ENCODE assay signal across 8 cellular contexts in genomic region chr19:48513289-48514122, GRCh38. TPM values are rescaled to one million over a fixed set of nuclear protein-coding genes. Genes with fewer than 3 reads are reported as not detected.
DNase-seq lines count a peak whose midpoint lies in the region; ATAC-seq and TF ChIP-seq lines count a peak whose summit lies in the region.

No MANE protein-coding gene starts in this region.

- ATAC-seq in WTC11: peak; percentile 83
- ATAC-seq in central memory CD8-positive, alpha-beta T cell (replicated peaks; ENCODE audit: extremely low read depth, poor library complexity, severe bottlenecking): peak; percentile 55

- H3K9me3 Mint-ChIP-seq in WTC11: no peaks in the 10 kb centered on the region
- H3K9me3 Mint-ChIP-seq in central memory CD8-positive, alpha-beta T cell: no peaks in the 10 kb centered on the region
- H3K9me3 Mint-ChIP-seq in chondrocyte (ENCODE audit: low read depth): no peaks in the 10 kb centered on the region

- in situ Hi-C loops in GM23248 (cut with MboI): no loop called here

- H3K27me3 Mint-ChIP-seq in WTC11 (ENCODE audit: low read depth) (no peaks in the 10 kb centered on the region; the same call in 1 of the 2 replicates), chondrocyte (ENCODE audit: low read depth) (peaks cover 8% of the 10 kb centered on the region)
- no peaks in the 10 kb centered on the region for H3K27me3 Mint-ChIP-seq in central memory CD8-positive, alpha-beta T cell

- H2AFZ ChIP-seq in GM23248: peak overlapping the region; percentile 94

- H3K4me2 ChIP-seq in GM23248 (ENCODE audit: unreplicated experiment): peak overlapping the region; percentile 92

- H3K9me3 ChIP-seq in GM23248 (ENCODE audit: low read depth): no peaks in the 10 kb centered on the region

- no peaks in the 10 kb centered on the region for H3F3A ChIP-seq in GM23248 (ENCODE audit: insufficient read depth)

- peak overlapping the region; percentile 75 for H3K4me3 ChIP-seq in GM23248

- no peaks in the 10 kb centered on the region for H4K20me1 ChIP-seq in GM23248 (ENCODE audit: insufficient read depth)

- peak overlapping the region; percentile 51; the same call in 1 of the 2 replicates for H3K27ac Mint-ChIP-seq in WTC11
- no peak overlapping the region for H3K27ac Mint-ChIP-seq in central memory CD8-positive, alpha-beta T cell (ENCODE audit: low read depth)
- no peak overlapping the region for H3K27ac Mint-ChIP-seq in chondrocyte (ENCODE audit: unreplicated experiment)

- TF ChIP-seq CTCF in WTC11 (IDR thresholded peaks at IDR 0.05) (no peak), chondrocyte (IDR thresholded peaks at IDR 0.05) (no peak)

- H3K4me1 Mint-ChIP-seq in WTC11 (peaks cover 18% of the 10 kb centered on the region), chondrocyte (ENCODE audit: low read depth) (peaks cover 12% of the 10 kb centered on the region)
- peaks cover 16% of the 10 kb centered on the region for H3K4me1 Mint-ChIP-seq in central memory CD8-positive, alpha-beta T cell

- 5% methylated on average over 39 to 41 of the region's 54 CpGs for WGBS in GM23248 (ENCODE audit: low coverage in 1 of 2, low lambda C conversion rate in 2 of 2, missing lambda C conversion rate in 2 of 2), 2 experiments

- H3K36me3 ChIP-seq in GM23248 (ENCODE audit: low read depth): no peaks in the 10 kb centered on the region

- H3K9ac ChIP-seq in GM23248: peak overlapping the region; percentile 52; the same call in 1 of the 2 replicates

- H3K79me2 ChIP-seq in GM23248 (ENCODE audit: insufficient read depth): no peaks in the 10 kb centered on the region

- DNase-seq in C1 segment of cervical spinal cord (lab: John Stamatoyannopoulos, UW): peak in 13 of 14 donors; percentile 30 to 92 (median 64)
- DNase-seq in GM23248: peak; percentile 80
- DNase-seq in NCI-H2196 treated with DMSO at 0.1 percent for 48 hours (lab: John Stamatoyannopoulos, UW; ENCODE audit: unreplicated experiment): peak; percentile 80
- DNase-seq in WTC11 (ENCODE audit: low spot score): peak; percentile 83
- peak; percentile 38 to 42 for DNase-seq in central memory CD8-positive, alpha-beta T cell (ENCODE audit: low spot score in 2 of 2)
- peak; percentile 55 for DNase-seq in kidney glomerular epithelial cell (lab: John Stamatoyannopoulos, UW)
- DNase-seq in stimulated activated CD4-positive, alpha-beta T cell treated with anti-CD3 and anti-CD28 coated beads, Interleukin-15, amount 100 ng/mL, for 48 hours (ENCODE audit: low read depth in 2 of 2): peak; percentile 49 to 66
- no peak for DNase-seq in chondrocyte (ENCODE audit: low spot score)

- H3K4me3 Mint-ChIP-seq in WTC11: no peak overlapping the region
- no peak overlapping the region for H3K4me3 Mint-ChIP-seq in central memory CD8-positive, alpha-beta T cell
- no peak overlapping the region for H3K4me3 Mint-ChIP-seq in chondrocyte (ENCODE audit: unreplicated experiment)

- H3K27me3 ChIP-seq in GM23248 (replicated peaks; ENCODE audit: insufficient read depth): peaks cover 12% of the 10 kb centered on the region; the same call in 1 of the 2 replicates

- no peak overlapping the region for H3K27ac ChIP-seq in GM23248

- POLR2A ChIA-PET in WTC11 (lab: Charles Lee): interaction anchor here (0.6 to 1.5 kb wide), 5 partner anchors 39 to 117 kb away, joined by 3 to 7 read pairs (median 4); no protein-coding TSS in a partner anchor

- H3K36me3 Mint-ChIP-seq in WTC11 (no peaks in the 10 kb centered on the region), chondrocyte (ENCODE audit: low read depth) (no peaks in the 10 kb centered on the region)
- peaks cover 6% of the 10 kb centered on the region for H3K36me3 Mint-ChIP-seq in central memory CD8-positive, alpha-beta T cell (ENCODE audit: insufficient read depth)

- CTCF ChIA-PET in WTC11 (lab: Charles Lee): interaction anchor here (0.6 to 1.5 kb wide), 11 partner anchors 11 to 163 kb away, joined by 3 to 12 read pairs (median 4); no protein-coding TSS in a partner anchor

- H3K9me2 ChIP-seq in GM23248 (ENCODE audit: insufficient read depth): no peaks in the 10 kb centered on the region

- H3K4me1 ChIP-seq in GM23248 (ENCODE audit: insufficient read depth): 0 out of 2 replicates have a peak, but pooled peaks cover 3% of the 10 kb centered on the region

TF ChIP-seq in WTC11, 78 proteins besides CTCF, POLR2A, EP300 and RAD21 (continues in another document):
- TF ChIP-seq NFATC4 (CRISPR knock-in tag; IDR thresholded peaks at IDR 0.05) (no peak), E2F1 (CRISPR knock-in tag; IDR thresholded peaks at IDR 0.05) (no peak), TEAD1 (CRISPR knock-in tag; IDR thresholded peaks at IDR 0.05) (no peak), ZBTB43 (CRISPR knock-in tag; IDR thresholded peaks at IDR 0.05) (no peak), CREB1 (CRISPR knock-in tag; IDR thresholded peaks at IDR 0.05) (no peak), OVOL2 (CRISPR knock-in tag; IDR thresholded peaks at IDR 0.05; ENCODE audit: borderline replicate concordance) (no peak), HMGA2 (CRISPR knock-in tag; IDR thresholded peaks at IDR 0.05) (no peak), ZNF281 (CRISPR knock-in tag; IDR thresholded peaks at IDR 0.05) (peak; percentile 63; the same call in 1 of the 2 replicates), NFE2L1 (CRISPR knock-in tag; IDR thresholded peaks at IDR 0.05) (no peak), USF1 (CRISPR knock-in tag; IDR thresholded peaks at IDR 0.05) (peak; percentile 70; the same call in 1 of the 2 replicates), NR2C2 (CRISPR knock-in tag; IDR thresholded peaks at IDR 0.05) (no peak), ATF1 (CRISPR knock-in tag; IDR thresholded peaks at IDR 0.05) (no peak), SMAD3 (CRISPR knock-in tag; IDR thresholded peaks at IDR 0.05; ENCODE audit: borderline replicate concordance) (no peak), SP1 (CRISPR knock-in tag; conservative IDR thresholded peaks at IDR 0.05) (no peak; the same call in 1 of the 2 replicates)

RNA-seq across cellular contexts. Expression of gene LMTK3, which starts 1.9 kb away (rescaled TPM):
- 0.22 TPM in 1 of 2 replicates, not detected in the other for total RNA-seq in GM23248 (2014; rRNA removed; shearing (Covaris generic))
- polyA plus RNA-seq in GM23248 (2016; fragmentation: Nextera tagmentation; extraction: Ambion mirVana): not detected in 2 replicates
- total RNA-seq in WTC11 (2021) (15.9 to 19.4 TPM (median 19.1 TPM) in 3 replicates), chondrocyte (0.48 to 0.67 TPM (median 0.54 TPM) in 3 replicates)

RNA-seq across cellular contexts. Expression of gene SULT2B1, which starts 38.5 kb away (rescaled TPM):
- not detected in 2 replicates for total RNA-seq in GM23248 (2014; rRNA removed; shearing (Covaris generic))
- not detected in 2 replicates for polyA plus RNA-seq in GM23248 (2016; fragmentation: Nextera tagmentation; extraction: Ambion mirVana)
- 0.96 to 2.1 TPM (median 1.3 TPM) in 3 replicates for total RNA-seq in WTC11 (2021)
- 0.22 TPM in 1 of 3 replicates, not detected in the others for total RNA-seq in chondrocyte

RNA-seq across cellular contexts. Expression of gene CYTH2, which starts 44.3 kb away (rescaled TPM):
- total RNA-seq in GM23248 (2014; rRNA removed; shearing (Covaris generic)): 80.7 and 86.0 TPM in 2 replicates
- polyA plus RNA-seq in GM23248 (2016; fragmentation: Nextera tagmentation; extraction: Ambion mirVana): 40.9 and 41.6 TPM in 2 replicates
- 70.4 to 72.6 TPM (median 71.9 TPM) in 3 replicates for total RNA-seq in WTC11 (2021)
- 68.7 to 76.7 TPM (median 69.9 TPM) in 3 replicates for total RNA-seq in chondrocyte

RNA-seq across cellular contexts. Expression of gene KCNJ14, which starts 58.1 kb away (rescaled TPM):
- 0.97 and 1.1 TPM in 2 replicates for total RNA-seq in GM23248 (2014; rRNA removed; shearing (Covaris generic))
- 0.47 and 0.48 TPM in 2 replicates for polyA plus RNA-seq in GM23248 (2016; fragmentation: Nextera tagmentation; extraction: Ambion mirVana)
- 1.1 to 1.4 TPM (median 1.1 TPM) in 3 replicates for total RNA-seq in WTC11 (2021)
- 0.90 to 1.1 TPM (median 0.95 TPM) in 3 replicates for total RNA-seq in chondrocyte

Comparison
In these comparisons a context has a peak if more than half of its experiments do, and no peak if none do; other contexts are left out.
1. RNA of gene LMTK3, which starts 1.9 kb away (total RNA-seq): 15.9 to 19.4 TPM in WTC11; 0.48 to 0.67 TPM in chondrocyte and 0.22 TPM in GM23248; every median in the first group is over 10 times any median in the second.